14 cellular contexts compared by ENCODE assay signal in genomic region chr1:207923561-207923960, GRCh38. TPM values are rescaled to one million over a fixed set of nuclear protein-coding genes. Genes with fewer than 3 reads are reported as not detected.
DNase-seq lines count a peak whose midpoint lies in the region; ATAC-seq and TF ChIP-seq lines count a peak whose summit lies in the region.
"Had no signal": no experiment of that assay in that cellular context is flagged by ENCODE, and none has a peak within 500 bp of the region (broad histone marks: within the 10 kb centered on the region; RNA-seq: fewer than 3 reads in every experiment).

No MANE protein-coding gene starts in this region.

- H3K4me1 ChIP-seq in esophagus squamous epithelium: peaks cover 4 to 59% (median 13%) of the 10 kb centered on the region in 3 donors

- H3K9me3 ChIP-seq in esophagus squamous epithelium (no peaks in the 10 kb centered on the region), T-helper 17 cell (ENCODE audit: control insufficient read depth, low read length, poor library complexity, severe bottlenecking) (no peaks in the 10 kb centered on the region)
- H3K9me3 ChIP-seq: thoracic aorta had no signal

- H3K36me3 Mint-ChIP-seq in nephron progenitor cell (ENCODE audit: low read depth) (no peaks in the 10 kb centered on the region), T-helper 17 cell (ENCODE audit: low read depth) (peaks cover 4% of the 10 kb centered on the region)

- no peaks in the 10 kb centered on the region for H3K27me3 ChIP-seq in esophagus squamous epithelium

- H3K27me3 Mint-ChIP-seq in nephron progenitor cell (ENCODE audit: low read depth, poor library complexity) (peaks cover 36% of the 10 kb centered on the region), T-helper 17 cell (peaks cover 78% of the 10 kb centered on the region)

- H3K4me3 ChIP-seq in esophagus squamous epithelium: no peak overlapping the region
- H3K4me3 ChIP-seq: thoracic aorta had no signal

- intact Hi-C loops in esophagus squamous epithelium (cut with DNase I): no loop called here

- TF ChIP-seq CTCF in esophagus squamous epithelium (IDR thresholded peaks at IDR 0.05) (no peak), nephron progenitor cell (IDR thresholded peaks at IDR 0.05) (no peak)

- TF ChIP-seq POLR2A in esophagus squamous epithelium (IDR thresholded peaks at IDR 0.05): no peak

- peak overlapping the region in 3 of 4 donors; percentile 8 to 56 (median 26) for H3K27ac ChIP-seq in esophagus squamous epithelium

- DNase-seq in CD1c-positive myeloid dendritic cell (ENCODE audit: extremely low spot score) (peak; percentile 18), SKM-1 (lab: John Stamatoyannopoulos, UW; ENCODE audit: unreplicated experiment) (peak; percentile 84), esophagus squamous epithelium (lab: John Stamatoyannopoulos, UW) (no peak), nephron progenitor cell (peak; percentile 20), T-helper 17 cell (no peak), HPDE6-E6E7 (ENCODE audit: extremely low spot score) (no peak)
- no peak for DNase-seq in activated effector memory CD4-positive, alpha-beta T cell treated with Interleukin-2 at 50 U/mL for 16 hours
- DNase-seq: activated T-cell treated with anti-CD3 and anti-CD28 coated beads, Interleukin-2, amount 50 U/mL, for 72 hours; NCI-H187; NCI-H510A treated with DMSO at 0.1 percent for 48 hours had no signal

- H3K27ac Mint-ChIP-seq in nephron progenitor cell: no peak overlapping the region
- H3K27ac Mint-ChIP-seq in T-helper 17 cell: no peak overlapping the region
- H3K27ac Mint-ChIP-seq: activated T-cell treated with anti-CD3 and anti-CD28 coated beads, Interleukin-2, amount 50 U/mL, for 72 hours; T-helper 1 cell treated with Interleukin-12 subunit alpha and Interleukin-12 subunit beta and Interleukin-4 antibody, amounts not matched to agents 30 μg/mL and 1 μg/mL, for 36 hours had no signal

- H3K4me1 Mint-ChIP-seq in nephron progenitor cell: peaks cover 30% of the 10 kb centered on the region
- no peaks in the 10 kb centered on the region for H3K4me1 Mint-ChIP-seq in T-helper 17 cell

- H3K4me3 Mint-ChIP-seq in nephron progenitor cell (no peak overlapping the region), T-helper 17 cell (no peak overlapping the region)
- H3K4me3 Mint-ChIP-seq: activated T-cell treated with anti-CD3 and anti-CD28 coated beads, Interleukin-2, amount 50 U/mL, for 72 hours; T-helper 1 cell treated with Interleukin-12 subunit alpha and Interleukin-12 subunit beta and Interleukin-4 antibody, amounts not matched to agents 30 μg/mL and 1 μg/mL, for 36 hours had no signal

- H3K9me3 Mint-ChIP-seq in nephron progenitor cell: no peaks in the 10 kb centered on the region
- H3K9me3 Mint-ChIP-seq: activated T-cell treated with anti-CD3 and anti-CD28 coated beads, Interleukin-2, amount 50 U/mL, for 72 hours; T-helper 1 cell treated with Interleukin-12 subunit alpha and Interleukin-12 subunit beta and Interleukin-4 antibody, amounts not matched to agents 30 μg/mL and 1 μg/mL, for 36 hours had no signal

- WGBS in esophagus squamous epithelium, 2 donors: 57 to 83% methylated on average over 2 to 4 of the region's 7 CpGs

- no peaks in the 10 kb centered on the region for H3K36me3 ChIP-seq in esophagus squamous epithelium
- H3K36me3 ChIP-seq: thoracic aorta had no signal

- no peak for ATAC-seq in GM18867 (IDR thresholded peaks at IDR 0.05; ENCODE audit: unreplicated experiment)
- no peak for ATAC-seq in T-helper 17 cell
- ATAC-seq: activated T-cell treated with anti-CD3 and anti-CD28 coated beads, Interleukin-2, amount 50 U/mL, for 72 hours had no signal

RNA-seq across cellular contexts. Expression of gene CD34, which starts 12.6 kb away (rescaled TPM):
- total RNA-seq in esophagus squamous epithelium (10 to 100 TPM in 2 of 4 donors, 1 to 10 TPM in 2; 1.3 to 32.2 (median 11.0) TPM), T-helper 17 cell (under 1 TPM in 1 of 2 donors, not detected in 1; 0.20 TPM)
- total RNA-seq: epithelial cell of proximal tubule had no signal

Comparison
In these comparisons a context has a peak if more than half of its experiments do, and no peak if none do; other contexts are left out.
1. DNase-seq: peak in CD1c-positive myeloid dendritic cell (single experiment), SKM-1 (single experiment) and nephron progenitor cell (single experiment); none in esophagus squamous epithelium (single experiment), T-helper 17 cell (0 of 3), HPDE6-E6E7 (single experiment) and activated effector memory CD4-positive, alpha-beta T cell treated with Interleukin-2 at 50 U/mL for 16 hours (single experiment).